In genomic region chr15:77291107-77291506, GRCh38 we compare ENCODE assay signal across 31 cellular contexts.
DNase-seq lines count a peak whose midpoint lies in the region; FAIRE-seq and TF ChIP-seq lines count a peak whose summit lies in the region.
"Had no signal": no experiment of that assay in that cellular context is flagged by ENCODE, and none has a peak within 500 bp of the region (broad histone marks: within the 10 kb centered on the region; RNA-seq: fewer than 3 reads in every experiment).

No MANE protein-coding gene starts in this region.

- H3K9me3 ChIP-seq in neural cell (ENCODE audit: low read length) = no peaks in the 10 kb centered on the region
- H3K9me3 ChIP-seq in right atrium auricular region = no peaks in the 10 kb centered on the region
- H3K9me3 ChIP-seq: A549; BE2C; BLaER1; BLaER1 treated with 17β-estradiol and CSF1 and Interleukin-3, amounts not matched to agents 10 nM and 100 nM; Caco-2 had no signal

- FAIRE-seq in GM19239 (lab: Jason Lieb, UNC) = peak; percentile 44
- FAIRE-seq: A204.1, D721Med had no signal

- peaks cover 0 to 15% of the 10 kb centered on the region in 2 donors for H3K4me1 ChIP-seq in right atrium auricular region
- H3K4me1 ChIP-seq: A549, BE2C, BLaER1 had no signal

- H3F3A ChIP-seq in neural cell (ENCODE audit: insufficient read depth, low read length, poor library complexity, severe bottlenecking) = peaks cover 6% of the 10 kb centered on the region

- DNase-seq in GM19239 (ENCODE audit: insufficient read length, low spot score) (no peak), HPDE6-E6E7 (ENCODE audit: extremely low spot score) (no peak), right atrium auricular region (ENCODE audit: low spot score) (no peak)
- DNase-seq: 8988T; ACHN; AML-193; BE2C; C1 segment of cervical spinal cord; Caco-2; Calu3; CD4-positive, alpha-beta memory T cell; CD4-positive, alpha-beta T cell; CD4-positive, CD25-positive, alpha-beta regulatory T cell; CD8-positive, alpha-beta memory T cell; CD8-positive, alpha-beta T cell; COR-L47; DMS 273 treated with DMSO at 0.1 percent for 48 hours; DMS153; DMS53; DMS79; DMS79 treated with DMSO at 0.1 percent for 48 hours; DND-41; EL had no signal

- TF ChIP-seq CTCF in neural cell (IDR thresholded peaks at IDR 0.05; ENCODE audit: poor library complexity, severe bottlenecking) (no peak), right atrium auricular region (IDR thresholded peaks at IDR 0.05) (no peak)

- H4K20me1 ChIP-seq in neural cell (ENCODE audit: insufficient read depth) = no peaks in the 10 kb centered on the region
- H4K20me1 ChIP-seq: BLaER1 had no signal

- H3K9ac ChIP-seq in neural cell (ENCODE audit: low read length) = peak overlapping the region; percentile 0
- H3K9ac ChIP-seq: BLaER1; BLaER1 treated with 17β-estradiol and CSF1 and Interleukin-3, amounts not matched to agents 10 nM and 100 nM had no signal

- H2AFZ ChIP-seq in neural cell (ENCODE audit: low read depth, low read length) = no peak overlapping the region

- peak; percentile 98 for TF ChIP-seq EP300 in neural cell (conservative IDR thresholded peaks at IDR 0.05; ENCODE audit: poor library complexity, severe bottlenecking)

- no peak for TF ChIP-seq RAD21 in neural cell (conservative IDR thresholded peaks at IDR 0.05)

- H3K27me3 ChIP-seq in neural cell (ENCODE audit: insufficient read depth, low read depth, low read length) (no peaks in the 10 kb centered on the region), right atrium auricular region (no peaks in the 10 kb centered on the region)
- H3K27me3 ChIP-seq: BE2C; BLaER1; BLaER1 treated with 17β-estradiol and CSF1 and Interleukin-3, amounts not matched to agents 10 nM and 100 nM had no signal

- H3K36me3 ChIP-seq in neural cell (ENCODE audit: insufficient read depth, low read length) = no peaks in the 10 kb centered on the region
- H3K36me3 ChIP-seq in right atrium auricular region = no peaks in the 10 kb centered on the region
- H3K36me3 ChIP-seq: BE2C; BLaER1; BLaER1 treated with 17β-estradiol and CSF1 and Interleukin-3, amounts not matched to agents 10 nM and 100 nM had no signal

- no peaks in the 10 kb centered on the region for H3K79me2 ChIP-seq in neural cell (replicated peaks; ENCODE audit: insufficient read depth, low read length)

- H3K27ac ChIP-seq in neural cell (ENCODE audit: low read length) (peak overlapping the region; percentile 91), right atrium auricular region (no peak overlapping the region)
- H3K27ac ChIP-seq: 22Rv1; A549; BLaER1; BLaER1 treated with 17β-estradiol and CSF1 and Interleukin-3, amounts not matched to agents 10 nM and 100 nM; C4-2B had no signal

- no peaks in the 10 kb centered on the region for H3K9me2 ChIP-seq in neural cell (ENCODE audit: insufficient read depth, low read length)

- H3K4me3 ChIP-seq in neural cell (ENCODE audit: low read length) (peak overlapping the region; percentile 32), right atrium auricular region (no peak overlapping the region)
- H3K4me3 ChIP-seq: A549; BLaER1; BLaER1 treated with 17β-estradiol and CSF1 and Interleukin-3, amounts not matched to agents 10 nM and 100 nM had no signal

- peak overlapping the region; percentile 30 for H3K4me2 ChIP-seq in neural cell (ENCODE audit: low read length)
- H3K4me2 ChIP-seq: A549; BLaER1; BLaER1 treated with 17β-estradiol and CSF1 and Interleukin-3, amounts not matched to agents 10 nM and 100 nM had no signal

TF ChIP-seq in neural cell, 6 proteins besides CTCF, POLR2A, EP300 and RAD21:
- TF ChIP-seq TAF1 (IDR thresholded peaks at IDR 0.05; ENCODE audit: low read depth) = no peak
- no peak for TF ChIP-seq REST (IDR thresholded peaks at IDR 0.05; ENCODE audit: borderline replicate concordance)
- peak; percentile 85 for TF ChIP-seq POLR2AphosphoS5 (IDR thresholded peaks at IDR 0.05)
- TF ChIP-seq EZH2 (IDR thresholded peaks at IDR 0.05; ENCODE audit: borderline replicate concordance, insufficient read depth, low read length, poor library complexity, severe bottlenecking) = no peak
- TF ChIP-seq SMC3 (conservative IDR thresholded peaks at IDR 0.05; ENCODE audit: poor library complexity) = no peak
- no peak for TF ChIP-seq MXI1 (conservative IDR thresholded peaks at IDR 0.05; ENCODE audit: poor library complexity, severe bottlenecking)
